ENCODE assay signal across 8 cellular contexts in the genomic region with DNA sequence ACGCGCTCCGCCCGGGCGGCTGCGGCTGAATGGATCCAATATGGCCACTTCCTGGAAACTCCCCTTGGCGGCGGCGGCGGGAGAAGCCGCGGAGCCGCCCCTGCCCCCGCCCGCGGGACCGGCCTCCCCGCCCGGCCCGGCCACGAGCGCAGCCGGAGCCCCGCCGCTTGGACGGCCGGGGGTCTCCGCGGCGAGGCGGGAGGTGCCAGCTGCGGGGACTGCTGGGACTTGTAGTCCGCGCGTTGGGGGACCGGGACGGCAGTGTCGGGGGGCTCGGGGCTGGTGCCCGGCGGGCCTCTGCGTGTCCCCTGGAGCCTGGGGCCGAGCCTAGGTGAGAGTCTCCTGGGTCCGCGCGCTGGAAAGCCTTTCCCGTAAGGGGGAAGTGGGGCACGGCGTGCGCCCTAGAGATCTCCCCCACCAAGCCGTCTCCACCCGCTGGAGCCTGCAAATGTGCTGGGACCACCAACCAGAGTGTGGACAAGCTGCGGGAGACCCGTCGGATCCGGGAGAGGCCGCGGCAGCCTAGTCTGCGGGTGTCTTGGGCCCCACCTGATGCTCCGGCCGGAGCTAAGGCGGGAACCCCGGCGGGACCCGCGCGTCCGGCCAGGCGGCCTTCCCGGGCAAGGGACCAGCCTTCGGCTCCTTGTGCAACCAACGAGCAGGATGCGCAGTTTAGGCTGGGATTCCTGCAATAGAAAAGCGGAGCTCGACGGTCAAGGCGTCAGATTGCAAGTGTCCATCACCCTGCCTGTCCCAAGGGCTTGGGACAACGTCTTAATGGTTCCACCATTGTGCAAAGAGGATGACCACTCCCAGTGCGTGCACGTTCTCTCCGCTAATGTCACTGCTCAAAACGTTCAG. TPM values are rescaled to one million over a fixed set of nuclear protein-coding genes. Genes with fewer than 3 reads are reported as not detected.
DNase-seq lines count a peak whose midpoint lies in the region; ATAC-seq and TF ChIP-seq lines count a peak whose summit lies in the region.

A gene with protein sequence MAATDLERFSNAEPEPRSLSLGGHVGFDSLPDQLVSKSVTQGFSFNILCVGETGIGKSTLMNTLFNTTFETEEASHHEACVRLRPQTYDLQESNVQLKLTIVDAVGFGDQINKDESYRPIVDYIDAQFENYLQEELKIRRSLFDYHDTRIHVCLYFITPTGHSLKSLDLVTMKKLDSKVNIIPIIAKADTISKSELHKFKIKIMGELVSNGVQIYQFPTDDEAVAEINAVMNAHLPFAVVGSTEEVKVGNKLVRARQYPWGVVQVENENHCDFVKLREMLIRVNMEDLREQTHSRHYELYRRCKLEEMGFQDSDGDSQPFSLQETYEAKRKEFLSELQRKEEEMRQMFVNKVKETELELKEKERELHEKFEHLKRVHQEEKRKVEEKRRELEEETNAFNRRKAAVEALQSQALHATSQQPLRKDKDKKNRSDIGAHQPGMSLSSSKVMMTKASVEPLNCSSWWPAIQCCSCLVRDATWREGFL (minus strand): TSS at position 31 of the 861 bp plus-strand sequence. CDS start 102 bp downstream, outside the sequence.

- peaks cover 24% of the 10 kb centered on the region for H3K4me1 Mint-ChIP-seq in activated T-cell treated with anti-CD3 and anti-CD28 coated beads, Interleukin-2, amount 50 U/mL, for 4 hours (ENCODE audit: low read depth)

- H3K27ac ChIP-seq in esophagus muscularis mucosa (replicated peaks in 1 of 4) (peak within 1 kb of the TSS; percentile 79 to 88 (median 84)), muscle layer of duodenum (ENCODE audit: low read length) (peak within 1 kb of the TSS; percentile 60)

- H3K4me1 ChIP-seq in esophagus muscularis mucosa: peaks cover 30 to 54% (median 48%) of the 10 kb centered on the region in 4 donors
- peaks cover 15 to 22% of the 10 kb centered on the region in 2 donors for H3K4me1 ChIP-seq in muscle layer of duodenum (ENCODE audit: control insufficient read depth in 1 of 2, insufficient read depth in 2 of 2, low read length in 2 of 2)

- H3K9me3 Mint-ChIP-seq in activated T-cell treated with anti-CD3 and anti-CD28 coated beads, Interleukin-2, amount 50 U/mL, for 4 hours: no peaks in the 10 kb centered on the region

- DNase-seq in GM10266 (ENCODE audit: extremely low spot score) (peak; percentile 88), H7 (peak; percentile 78), NCI-H146 (lab: John Stamatoyannopoulos, UW) (peak; percentile 56), esophagus muscularis mucosa (ENCODE audit: extremely low spot score) (no peak), superior temporal gyrus (ENCODE audit: extremely low spot score) (peak; percentile 71)
- DNase-seq in activated T-cell treated with anti-CD3 and anti-CD28 coated beads, Interleukin-2, amount 50 U/mL, for 4 hours: peak; percentile 15

- TF ChIP-seq POLR2A in esophagus muscularis mucosa (IDR thresholded peaks at IDR 0.05; ENCODE audit: low read depth): no peak

- H3K27me3 Mint-ChIP-seq in activated T-cell treated with anti-CD3 and anti-CD28 coated beads, Interleukin-2, amount 50 U/mL, for 4 hours (ENCODE audit: low read depth): peaks cover 18% of the 10 kb centered on the region

- H3K27me3 ChIP-seq in H7 (ENCODE audit: control insufficient read depth, insufficient read depth, low read length) (peaks cover 36% of the 10 kb centered on the region), esophagus muscularis mucosa (no peaks in the 10 kb centered on the region), muscle layer of duodenum (ENCODE audit: low read depth, low read length) (no peaks in the 10 kb centered on the region)

- no peak for TF ChIP-seq EP300 in esophagus muscularis mucosa (IDR thresholded peaks at IDR 0.05)

- TF ChIP-seq CTCF in GM10266 (IDR thresholded peaks at IDR 0.05; ENCODE audit: control insufficient read depth, insufficient read depth, low read depth, missing control alignments): no peak
- TF ChIP-seq CTCF in esophagus muscularis mucosa (IDR thresholded peaks at IDR 0.05): no peak

- H3K36me3 ChIP-seq in H7 (replicated peaks; ENCODE audit: control insufficient read depth, insufficient read depth, low read length): no peaks in the 10 kb centered on the region
- no peaks in the 10 kb centered on the region for H3K36me3 ChIP-seq in esophagus muscularis mucosa
- H3K36me3 ChIP-seq in muscle layer of duodenum (ENCODE audit: control insufficient read depth in 1 of 2, insufficient read depth in 2 of 2, low read length in 2 of 2): no peaks in the 10 kb centered on the region

- WGBS in esophagus muscularis mucosa: 7% methylated on average over 4 of the region's 82 CpGs

- no peaks in the 10 kb centered on the region for H3K9me3 ChIP-seq in esophagus muscularis mucosa
- no peaks in the 10 kb centered on the region for H3K9me3 ChIP-seq in muscle layer of duodenum (ENCODE audit: control insufficient read depth in 1 of 2, low read length in 2 of 2)

- peak; percentile 72 to 74 for ATAC-seq in activated T-cell treated with anti-CD3 and anti-CD28 coated beads, Interleukin-2, amount 50 U/mL, for 4 hours
- no peak for ATAC-seq in GM18870 (IDR thresholded peaks at IDR 0.05; ENCODE audit: unreplicated experiment)

- intact Hi-C loops in esophagus muscularis mucosa (cut with DNase I): loop anchor here (5.0 kb wide), 2 partner anchors 40 to 45 kb away; a partner anchor contains a TSS

- peak within 1 kb of the TSS; percentile 78 for H3K4me3 Mint-ChIP-seq in activated T-cell treated with anti-CD3 and anti-CD28 coated beads, Interleukin-2, amount 50 U/mL, for 4 hours

- H3K4me3 ChIP-seq in H7 (ENCODE audit: insufficient read depth, low read depth, low read length) (peak within 1 kb of the TSS; percentile 63), esophagus muscularis mucosa (peak within 1 kb of the TSS; percentile 87 to 95 (median 90)), muscle layer of duodenum (ENCODE audit: low read depth in 1 of 2, low read length in 2 of 2) (peak within 1 kb of the TSS; percentile 76 to 88)

- H3K36me3 Mint-ChIP-seq in activated T-cell treated with anti-CD3 and anti-CD28 coated beads, Interleukin-2, amount 50 U/mL, for 4 hours (ENCODE audit: insufficient read depth): no peaks in the 10 kb centered on the region

RNA-seq across cellular contexts. Expression of the gene that starts here (rescaled TPM):
- total RNA-seq in H7 (2014; rRNA removed; shearing (Covaris generic)): 10.5 and 12.4 TPM in 2 replicates
- total RNA-seq in activated T-cell treated with anti-CD3 and anti-CD28 coated beads, Interleukin-2, amount 50 U/mL, for 4 hours: 10 to 100 TPM; 12.8 to 18.2 (median 13.7) TPM
- 10 to 100 TPM; 26.7 to 42.8 (median 36.9) TPM for total RNA-seq in esophagus muscularis mucosa
